Comparison of ENCODE assay signal across 11 cellular contexts in the genomic region with DNA sequence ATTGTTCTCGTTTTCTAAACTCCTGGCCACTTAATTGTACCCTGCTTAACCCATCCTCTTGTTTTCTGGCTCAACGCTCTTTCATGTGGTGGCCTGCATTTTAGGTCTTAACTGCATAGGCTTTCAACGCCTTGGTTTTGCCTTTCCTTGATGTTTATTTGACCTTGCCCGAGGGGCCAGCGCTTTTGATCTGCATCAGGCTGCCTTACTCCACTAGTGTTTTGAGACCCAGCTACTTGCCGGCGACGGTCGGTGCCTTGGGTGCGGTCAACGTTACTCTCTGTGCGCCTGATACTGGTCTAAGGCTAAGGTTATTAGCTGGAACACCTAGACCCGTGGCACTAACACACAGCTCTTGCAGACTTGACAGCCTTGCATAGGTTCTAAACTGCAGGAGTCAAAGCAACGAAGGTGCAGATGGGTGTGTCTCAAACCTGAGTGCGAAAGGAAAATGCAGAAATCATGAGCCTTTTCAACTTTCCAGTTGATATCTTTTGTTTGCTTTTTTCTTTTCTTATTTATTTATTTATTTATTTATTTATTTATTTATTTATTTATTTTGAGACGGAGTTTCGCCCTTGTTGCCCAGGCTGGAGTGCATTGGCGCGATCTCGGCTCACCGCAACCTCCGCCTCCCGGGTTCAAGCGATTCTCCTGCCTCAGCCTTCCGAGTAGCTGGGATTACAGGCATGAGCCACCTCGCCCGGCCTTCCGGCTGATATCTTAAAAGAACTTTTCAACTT.
A peak's percentile ranks its signal among the peaks of the same experiment; 100 is the strongest.
DNase-seq lines count a peak whose midpoint lies in the region; ATAC-seq and TF ChIP-seq lines count a peak whose summit lies in the region.
"Had no signal": no experiment of that assay in that cellular context is flagged by ENCODE, and none has a peak within 500 bp of the region (broad histone marks: within the 10 kb centered on the region; RNA-seq: fewer than 3 reads in every experiment).

No MANE protein-coding gene starts in this region.

- DNase-seq in right atrium auricular region (ENCODE audit: low spot score) (no peak), Right ventricle myocardium superior (no peak), testis (no peak), AG08396 (ENCODE audit: low spot score) (no peak), LoVo (ENCODE audit: low spot score) (no peak), GOT3 (lab: John Stamatoyannopoulos, UW) (no peak)
- no peak for DNase-seq in activated T-helper 2 cell treated with anti-CD3 and anti-CD28 coated beads, Interferon-gamma antibody, Interleukin-2, Interleukin-4, amounts not matched to agents 10 μg/mL and 5 μg/mL and 100 μg/mL, durations not matched to agents 14 hours and 24 hours and 36 hours (ENCODE audit: low spot score)
- DNase-seq: NCI-H1105 treated with DMSO at 0.1 percent for 48 hours; stimulated activated CD4-positive, alpha-beta T cell treated with anti-CD3 and anti-CD28 coated beads, Interleukin-12 subunit alpha, Interleukin-12 subunit beta, amount 100 ng/mL, for 4 hours had no signal

- no peaks in the 10 kb centered on the region for H3K36me3 ChIP-seq in right atrium auricular region
- H3K36me3 ChIP-seq in iPS-15b (ENCODE audit: control insufficient read depth, insufficient read depth, low read length), result no peaks in the 10 kb centered on the region
- H3K36me3 ChIP-seq in testis (ENCODE audit: low read depth, missing control alignments), result no peaks in the 10 kb centered on the region

- peaks cover 8% of the 10 kb centered on the region for H3K36me3 Mint-ChIP-seq in activated T-helper 2 cell treated with anti-CD3 and anti-CD28 coated beads, Interferon-gamma antibody, Interleukin-2, Interleukin-4, amounts not matched to agents 10 μg/mL and 5 μg/mL and 100 μg/mL, durations not matched to agents 14 hours and 24 hours and 36 hours (ENCODE audit: low read depth)
- H3K36me3 Mint-ChIP-seq: CD14-positive monocyte had no signal

- peak overlapping the region; percentile 38 for H3K27ac Mint-ChIP-seq in activated T-helper 2 cell treated with anti-CD3 and anti-CD28 coated beads, Interferon-gamma antibody, Interleukin-2, Interleukin-4, amounts not matched to agents 10 μg/mL and 5 μg/mL and 100 μg/mL, durations not matched to agents 14 hours and 24 hours and 36 hours
- H3K27ac Mint-ChIP-seq: CD14-positive monocyte had no signal

- H3K27ac ChIP-seq in right atrium auricular region, result peak overlapping the region; percentile 82 to 95
- H3K27ac ChIP-seq in testis, result peak overlapping the region; percentile 75 to 77

- H3K9me3 ChIP-seq in right atrium auricular region, result peaks cover 0 to 6% of the 10 kb centered on the region in 2 donors
- no peaks in the 10 kb centered on the region for H3K9me3 ChIP-seq in iPS-15b (ENCODE audit: control insufficient read depth, insufficient read depth, low read length)
- H3K9me3 ChIP-seq in testis, result no peaks in the 10 kb centered on the region

- H3K27me3 Mint-ChIP-seq in activated T-helper 2 cell treated with anti-CD3 and anti-CD28 coated beads, Interferon-gamma antibody, Interleukin-2, Interleukin-4, amounts not matched to agents 10 μg/mL and 5 μg/mL and 100 μg/mL, durations not matched to agents 14 hours and 24 hours and 36 hours (ENCODE audit: low read depth), result no peaks in the 10 kb centered on the region

- peaks cover 0 to 9% of the 10 kb centered on the region in 2 donors for H3K4me1 ChIP-seq in right atrium auricular region
- H3K4me1 ChIP-seq in iPS-15b (ENCODE audit: control insufficient read depth, insufficient read depth, low read length), result peaks cover 6% of the 10 kb centered on the region
- H3K4me1 ChIP-seq in testis, result peaks cover 8% of the 10 kb centered on the region

- TF ChIP-seq CTCF in right atrium auricular region (IDR thresholded peaks at IDR 0.05) (no peak), testis (IDR thresholded peaks at IDR 0.05) (no peak)

- H3K4me3 Mint-ChIP-seq in activated T-helper 2 cell treated with anti-CD3 and anti-CD28 coated beads, Interferon-gamma antibody, Interleukin-2, Interleukin-4, amounts not matched to agents 10 μg/mL and 5 μg/mL and 100 μg/mL, durations not matched to agents 14 hours and 24 hours and 36 hours (ENCODE audit: low read depth), result no peak overlapping the region
- H3K4me3 Mint-ChIP-seq: CD14-positive monocyte had no signal

- no peak for ATAC-seq in Right ventricle myocardium superior (ENCODE audit: poor library complexity)

- peak overlapping the region; percentile 98 for H3K9ac ChIP-seq in iPS-15b (ENCODE audit: low read depth, low read length)

- 55 to 59% methylated on average over 28 of the region's 28 CpGs for WGBS in testis, 2 donors

- intact Hi-C loops in Right ventricle myocardium superior (cut with DNase I), result no loop called here
- intact Hi-C loops in activated T-helper 2 cell treated with anti-CD3 and anti-CD28 coated beads, Interferon-gamma antibody, Interleukin-2, Interleukin-4, amounts not matched to agents 10 μg/mL and 5 μg/mL and 100 μg/mL, durations not matched to agents 14 hours and 24 hours and 36 hours (cut with micrococcal nuclease), result no loop called here
- intact Hi-C loops in testis (cut with DNase I; ENCODE audit: low total_unique reads), result no loop called here

- TF ChIP-seq POLR2A in testis (IDR thresholded peaks at IDR 0.05), result no peak

- H3K4me1 Mint-ChIP-seq in activated T-helper 2 cell treated with anti-CD3 and anti-CD28 coated beads, Interferon-gamma antibody, Interleukin-2, Interleukin-4, amounts not matched to agents 10 μg/mL and 5 μg/mL and 100 μg/mL, durations not matched to agents 14 hours and 24 hours and 36 hours (ENCODE audit: low read depth), result peaks cover 21% of the 10 kb centered on the region

- H3K4me3 ChIP-seq in right atrium auricular region, result peak overlapping the region in 1 of 2 donors; percentile 57
- H3K4me3 ChIP-seq in iPS-15b (ENCODE audit: low read depth, low read length), result peak overlapping the region; percentile 61
- H3K4me3 ChIP-seq in testis, result peak overlapping the region; percentile 46 to 60

- H3K9me3 Mint-ChIP-seq in activated T-helper 2 cell treated with anti-CD3 and anti-CD28 coated beads, Interferon-gamma antibody, Interleukin-2, Interleukin-4, amounts not matched to agents 10 μg/mL and 5 μg/mL and 100 μg/mL, durations not matched to agents 14 hours and 24 hours and 36 hours, result no peaks in the 10 kb centered on the region

- H3K27me3 ChIP-seq in right atrium auricular region, result no peaks in the 10 kb centered on the region
- H3K27me3 ChIP-seq in iPS-15b (ENCODE audit: control insufficient read depth, insufficient read depth, low read length), result no peaks in the 10 kb centered on the region
- H3K27me3 ChIP-seq in testis, result no peaks in the 10 kb centered on the region
